8 cellular contexts compared by ENCODE assay signal in the genomic region with DNA sequence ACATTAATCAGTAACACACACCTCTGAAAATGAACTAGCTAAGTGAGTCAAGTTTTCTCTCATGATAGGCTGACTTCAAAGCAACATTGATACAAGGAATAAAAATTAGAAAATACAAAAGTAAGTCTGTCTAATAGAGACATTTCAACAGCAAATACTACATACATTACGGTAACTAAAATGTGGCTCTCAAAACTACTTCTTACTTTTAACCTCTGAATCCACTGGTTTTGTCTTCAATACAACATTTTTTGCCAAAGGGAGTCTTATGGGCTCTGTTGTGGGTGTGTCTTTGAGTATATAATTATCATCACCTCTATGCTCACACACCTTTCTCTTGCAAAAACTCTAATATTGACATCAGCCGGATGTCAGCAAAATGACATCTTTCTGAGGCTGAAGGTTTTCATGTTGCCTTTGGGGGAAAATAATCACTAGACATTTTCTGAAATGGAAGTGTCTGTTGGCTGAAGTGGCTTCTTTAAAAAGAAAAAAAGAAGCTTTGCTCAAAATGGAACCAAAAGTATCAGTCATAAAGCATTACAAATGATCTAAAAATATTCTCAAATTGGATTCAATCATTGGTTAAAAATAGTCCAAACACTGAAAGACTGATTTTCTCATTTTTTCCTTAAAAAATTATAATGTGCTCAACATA. TPM values are rescaled to one million over a fixed set of nuclear protein-coding genes. Genes with fewer than 3 reads are reported as not detected.
DNase-seq lines count a peak whose midpoint lies in the region; ATAC-seq and TF ChIP-seq lines count a peak whose summit lies in the region.
"Had no signal": no experiment of that assay in that cellular context is flagged by ENCODE, and none has a peak within 500 bp of the region (broad histone marks: within the 10 kb centered on the region; RNA-seq: fewer than 3 reads in every experiment).

No MANE protein-coding gene starts in this region.

- no peaks in the 10 kb centered on the region for H3K27me3 ChIP-seq in GM23248 (replicated peaks; ENCODE audit: insufficient read depth)
- no peaks in the 10 kb centered on the region for H3K27me3 ChIP-seq in Loucy (ENCODE audit: insufficient read depth, low read length, poor library complexity, severe bottlenecking)
- H3K27me3 ChIP-seq in mesenchymal stem cell (ENCODE audit: control insufficient read depth in 1 of 2, insufficient read depth in 1 of 2, low read length in 2 of 2) = no peaks in the 10 kb centered on the region
- no peaks in the 10 kb centered on the region for H3K27me3 ChIP-seq in right cardiac atrium (ENCODE audit: control insufficient read depth, insufficient read depth)

- H2BK120ac ChIP-seq in mesenchymal stem cell (ENCODE audit: low read depth, low read length) = no peak overlapping the region

- peaks cover 69% of the 10 kb centered on the region for H3K79me2 ChIP-seq in GM23248 (ENCODE audit: insufficient read depth)
- peaks cover 98% of the 10 kb centered on the region for H3K79me2 ChIP-seq in Loucy (ENCODE audit: insufficient read depth, low read length)

- no peak overlapping the region for H2BK15ac ChIP-seq in mesenchymal stem cell (ENCODE audit: low read depth, poor library complexity, severe bottlenecking)

- H4K8ac ChIP-seq in mesenchymal stem cell (ENCODE audit: low read length) = no peak overlapping the region

- no peak overlapping the region for H3K4ac ChIP-seq in mesenchymal stem cell (ENCODE audit: low read depth in 1 of 2, low read length in 2 of 2)

- TF ChIP-seq CTCF in Loucy (conservative IDR thresholded peaks at IDR 0.05; ENCODE audit: low read length) = no peak

- H3K9me2 ChIP-seq in GM23248 (ENCODE audit: insufficient read depth) = no peaks in the 10 kb centered on the region
- no peaks in the 10 kb centered on the region for H3K9me2 ChIP-seq in Loucy (replicated peaks; ENCODE audit: low read depth, low read length)

- no peaks in the 10 kb centered on the region for H3K36me3 ChIP-seq in GM23248 (ENCODE audit: low read depth)
- peaks cover 56% of the 10 kb centered on the region for H3K36me3 ChIP-seq in Loucy (ENCODE audit: insufficient read depth, low read length)
- peaks cover 3% of the 10 kb centered on the region in 2 experiments for H3K36me3 ChIP-seq in mesenchymal stem cell (ENCODE audit: control insufficient read depth in 1 of 2, insufficient read depth in 2 of 2, low read depth in 1 of 2, low read length in 2 of 2)

- peaks cover 20% of the 10 kb centered on the region for H3K79me1 ChIP-seq in mesenchymal stem cell (replicated peaks; ENCODE audit: low read length, poor library complexity, severe bottlenecking)

- no peak overlapping the region for H2BK12ac ChIP-seq in mesenchymal stem cell (ENCODE audit: low read length in 2 of 2)

- H3F3A ChIP-seq in GM23248 (ENCODE audit: insufficient read depth) (peaks cover 40% of the 10 kb centered on the region), Loucy (ENCODE audit: low read depth) (peaks cover 21% of the 10 kb centered on the region; the same call in 1 of the 2 replicates)

- H2AFZ ChIP-seq in GM23248 (no peak overlapping the region), Loucy (ENCODE audit: low read length) (no peak overlapping the region), mesenchymal stem cell (ENCODE audit: low read depth, low read length) (no peak overlapping the region)

- H4K91ac ChIP-seq in mesenchymal stem cell (ENCODE audit: low read length) = no peak overlapping the region

- ATAC-seq in GM18909 (IDR thresholded peaks at IDR 0.05; ENCODE audit: poor library complexity, unreplicated experiment) (peak; percentile 26), right cardiac atrium (no peak), HG03196 (IDR thresholded peaks at IDR 0.05; ENCODE audit: unreplicated experiment) (no peak)

- intact Hi-C loops in right cardiac atrium (cut with DNase I) = no loop called here

- H3K27ac ChIP-seq in GM23248 (peak overlapping the region; percentile 62), mesenchymal stem cell (ENCODE audit: low read length, poor library complexity, severe bottlenecking) (peak overlapping the region; percentile 66), right cardiac atrium (ENCODE audit: low read length) (no peak overlapping the region)

- peak overlapping the region; percentile 56 for H2AK5ac ChIP-seq in mesenchymal stem cell (ENCODE audit: low read length, severe bottlenecking)

- in situ Hi-C loops in GM23248 (cut with MboI) = no loop called here

- H3K9me3 ChIP-seq in GM23248 (ENCODE audit: low read depth) (no peaks in the 10 kb centered on the region), Loucy (ENCODE audit: insufficient read depth, low read depth, low read length) (no peaks in the 10 kb centered on the region), mesenchymal stem cell (ENCODE audit: control insufficient read depth, low read length) (peaks cover 3% of the 10 kb centered on the region), right cardiac atrium (ENCODE audit: control insufficient read depth, low read length) (no peaks in the 10 kb centered on the region)

- no peaks in the 10 kb centered on the region for H4K20me1 ChIP-seq in GM23248 (ENCODE audit: insufficient read depth)
- peaks cover 25% of the 10 kb centered on the region for H4K20me1 ChIP-seq in Loucy (ENCODE audit: insufficient read depth, low read length, poor library complexity, severe bottlenecking)

- peak overlapping the region in 1 of 2 experiments; percentile 60 for H3K23ac ChIP-seq in mesenchymal stem cell (ENCODE audit: low read length in 2 of 2)

- H3K4me2 ChIP-seq in GM23248 (ENCODE audit: unreplicated experiment) = peak overlapping the region; percentile 95
- peak overlapping the region; percentile 70 for H3K4me2 ChIP-seq in Loucy (ENCODE audit: low read depth, low read length, poor library complexity, severe bottlenecking)
- no peak overlapping the region for H3K4me2 ChIP-seq in mesenchymal stem cell (ENCODE audit: low read length, poor library complexity, severe bottlenecking)

- H3K4me3 ChIP-seq in GM23248 = no peak overlapping the region
- H3K4me3 ChIP-seq in Loucy (ENCODE audit: low read length, poor library complexity, severe bottlenecking) = peak overlapping the region; percentile 27
- H3K4me3 ChIP-seq in mesenchymal stem cell (ENCODE audit: insufficient read depth in 1 of 2, low read depth in 1 of 2, low read length in 2 of 2) = no peak overlapping the region
- no peak overlapping the region for H3K4me3 ChIP-seq in right cardiac atrium (ENCODE audit: low read length)

- peak; percentile 13 for DNase-seq in GM23248
- no peak for DNase-seq in mesenchymal stem cell
- DNase-seq in right cardiac atrium = no peak
- DNase-seq in GM19240 (ENCODE audit: insufficient read length, low spot score) = no peak
- DNase-seq: naive B cell had no signal

- no peak overlapping the region for H3K18ac ChIP-seq in mesenchymal stem cell (ENCODE audit: low read depth in 1 of 2, low read length in 2 of 2)

- H2BK5ac ChIP-seq in mesenchymal stem cell (ENCODE audit: low read depth, low read length, poor library complexity, severe bottlenecking) = no peak overlapping the region

- H3K4me1 ChIP-seq in GM23248 (ENCODE audit: insufficient read depth) = peaks cover 42% of the 10 kb centered on the region
- peaks cover 66% of the 10 kb centered on the region for H3K4me1 ChIP-seq in Loucy (ENCODE audit: insufficient read depth, low read length, poor library complexity, severe bottlenecking)
- H3K4me1 ChIP-seq in mesenchymal stem cell (ENCODE audit: control insufficient read depth, insufficient read depth, low read depth, low read length) = peaks cover 4% of the 10 kb centered on the region
- H3K4me1 ChIP-seq in right cardiac atrium (ENCODE audit: control insufficient read depth, insufficient read depth, low read length) = peaks cover 4% of the 10 kb centered on the region

- H3K14ac ChIP-seq in mesenchymal stem cell (ENCODE audit: low read length in 2 of 2) = no peak overlapping the region

- H3K9ac ChIP-seq in GM23248 (no peak overlapping the region), Loucy (ENCODE audit: low read depth, low read length, poor library complexity, severe bottlenecking) (peak overlapping the region; percentile 67), mesenchymal stem cell (ENCODE audit: low read length) (peak overlapping the region; percentile 25)

- WGBS in GM23248 (ENCODE audit: low coverage in 1 of 2, low lambda C conversion rate in 2 of 2, missing lambda C conversion rate in 2 of 2), 2 experiments = 92 to 99% methylated on average over 2 of the region's 2 CpGs
- WGBS in mesenchymal stem cell = 100% methylated on average over 2 of the region's 2 CpGs
- 96% methylated on average over 2 of the region's 2 CpGs for WGBS in right cardiac atrium

RNA-seq across cellular contexts. Expression of a gene that starts 41.8 kb away (rescaled TPM):
- total RNA-seq in GM23248 (2014; rRNA removed; shearing (Covaris generic)) = 17.1 and 18.2 TPM in 2 replicates
- polyA plus RNA-seq in GM23248 (2016; fragmentation: Nextera tagmentation; extraction: Ambion mirVana) (22.6 and 23.0 TPM in 2 replicates), right cardiac atrium (16.6 TPM)
- polyA plus RNA-seq in mesenchymal stem cell (2013, experiment 1 of 2) = 38.9 TPM
- polyA plus RNA-seq in mesenchymal stem cell (2013, experiment 2 of 2) = 43.0 TPM
- 10 to 100 TPM; 13.2 to 18.1 (median 15.2) TPM for total RNA-seq in right cardiac atrium
